In the genomic region with DNA sequence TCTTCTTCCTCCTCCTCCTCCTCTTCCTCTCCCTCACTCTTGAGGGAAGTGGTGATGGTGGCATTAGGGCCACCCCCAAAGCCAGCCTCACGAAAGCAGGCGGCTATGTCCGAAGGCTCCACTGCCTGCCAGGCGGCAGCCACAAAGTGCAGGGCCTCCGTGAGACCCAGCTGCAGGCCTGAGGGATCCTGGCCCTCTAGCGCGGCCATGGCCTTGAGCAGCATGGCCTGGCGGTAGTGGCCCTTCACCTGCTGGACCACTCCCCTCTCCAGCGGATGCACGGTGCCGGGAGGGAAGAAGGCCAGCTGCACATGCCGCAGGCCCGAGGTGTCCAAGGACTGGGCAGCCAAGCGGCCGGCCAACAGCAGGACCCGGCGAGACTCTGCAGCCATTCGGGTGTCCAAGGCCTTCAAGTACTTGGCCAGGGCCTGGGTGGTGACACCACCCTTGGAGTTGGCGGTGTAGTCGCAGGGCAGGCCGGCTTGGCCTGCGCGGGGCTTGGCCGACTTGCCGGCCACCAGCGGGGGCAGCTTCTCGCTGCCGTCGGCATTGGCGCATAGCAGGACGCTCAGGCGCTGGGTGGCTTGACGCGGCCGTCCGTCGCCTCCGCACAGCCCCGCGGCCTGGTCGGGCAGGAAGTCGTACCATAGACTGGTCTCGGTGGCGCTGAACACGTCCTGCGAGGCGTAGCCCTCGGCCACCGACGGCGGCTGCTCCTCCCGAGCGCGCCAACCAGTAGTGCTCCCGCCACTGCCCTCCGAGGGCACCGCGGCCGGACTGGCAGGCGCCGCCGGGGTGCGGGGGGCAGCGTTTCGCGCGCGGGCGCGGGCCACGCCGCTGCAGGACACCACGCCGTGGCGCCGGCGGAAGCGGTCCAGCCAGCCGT, we compare ENCODE assay signal across 6 cellular contexts. TPM values are rescaled to one million over a fixed set of nuclear protein-coding genes. Genes with fewer than 3 reads are reported as not detected.
A peak's percentile ranks its signal among the peaks of the same experiment; 100 is the strongest.
DNase-seq lines count a peak whose midpoint lies in the region; ATAC-seq and TF ChIP-seq lines count a peak whose summit lies in the region.

No MANE protein-coding gene starts in this region.

- in situ Hi-C loops in astrocyte of the spinal cord (cut with HindIII; ENCODE audit: low sequenced_read_pairs) (no loop called here), GM13977 (cut with MboI; ENCODE audit: low pct_unique_long_range_greater_than_20kb, low sequenced_read_pairs, unreplicated experiment) (no loop called here)

- TF ChIP-seq CTCF in astrocyte of the spinal cord (IDR thresholded peaks at IDR 0.05; ENCODE audit: low read depth, low read length) (no peak), natural killer cell (IDR thresholded peaks at IDR 0.05) (no peak), GM13977 (IDR thresholded peaks at IDR 0.05; ENCODE audit: extremely low read depth, insufficient read depth, missing control alignments) (no peak)

- ATAC-seq in natural killer cell, result no peak

- H3K4me3 Mint-ChIP-seq in natural killer cell, result peak overlapping the region; percentile 75

- H3K4me3 ChIP-seq in astrocyte of the spinal cord (ENCODE audit: low read depth, low read length), result peak overlapping the region; percentile 65

- no peaks in the 10 kb centered on the region for H3K36me3 Mint-ChIP-seq in natural killer cell

- DNase-seq in HCEC 1CT, result peak; percentile 3
- peak; percentile 11 for DNase-seq in astrocyte of the spinal cord (ENCODE audit: low read depth, low spot score)
- no peak for DNase-seq in natural killer cell
- no peak for DNase-seq in MV-4-11 (lab: John Stamatoyannopoulos, UW)
- no peak for DNase-seq in GM13977 (ENCODE audit: low spot score)
- DNase-seq in iPS-NIHi7 (ENCODE audit: extremely low spot score), result no peak

- no peaks in the 10 kb centered on the region for H3K9me3 Mint-ChIP-seq in natural killer cell

- H3K4me1 Mint-ChIP-seq in natural killer cell, result peaks cover 30 to 57% of the 10 kb centered on the region in 2 donors

- intact Hi-C loops in natural killer cell (cut with micrococcal nuclease), result loop anchor here (2.0 to 10.0 kb wide), 2 partner anchors 69 to 299 kb away; no protein-coding TSS in a partner anchor

- H3K27me3 Mint-ChIP-seq in natural killer cell (ENCODE audit: low read depth in 2 of 2), result no peaks in the 10 kb centered on the region

- H3K27ac Mint-ChIP-seq in natural killer cell, result peak overlapping the region; percentile 69 to 74

RNA-seq across cellular contexts. Expression of gene CENPB, which starts 1.1 kb away (rescaled TPM):
- total RNA-seq in natural killer cell, result 10 to 100 TPM; 46.7 to 62.6 (median 55.4) TPM

RNA-seq across cellular contexts. Expression of gene SPEF1, which starts 4.2 kb away (rescaled TPM):
- total RNA-seq in natural killer cell, result under 1 TPM in 1 of 3 donors, not detected in 2; 0.23 TPM

RNA-seq across cellular contexts. Expression of gene CDC25B, which starts 10.6 kb away (rescaled TPM):
- total RNA-seq in natural killer cell, result 100 to 1,000 TPM; 123 to 147 (median 143) TPM

RNA-seq across cellular contexts. Expression of gene ADISSP, which starts 17.9 kb away (rescaled TPM):
- 10 to 100 TPM; 10.1 to 13.5 (median 12.3) TPM for total RNA-seq in natural killer cell

RNA-seq across cellular contexts. Expression of gene AP5S1, which starts 34.9 kb away (rescaled TPM):
- 10 to 100 TPM in 2 of 3 donors, 1 to 10 TPM in 1; 7.9 to 12.3 (median 12.1) TPM for total RNA-seq in natural killer cell

Comparison
In these comparisons a context has a peak if more than half of its experiments do, and no peak if none do; other contexts are left out.
1. DNase-seq: peak in HCEC 1CT (single experiment) and astrocyte of the spinal cord (single experiment); none in natural killer cell (single experiment), MV-4-11 (single experiment), GM13977 (single experiment) and iPS-NIHi7 (single experiment).